Comparison of ENCODE assay signal across 11 cellular contexts in genomic region chr4:3777033-3777390, GRCh38.
"Had no signal": no experiment of that assay in that cellular context is flagged by ENCODE, and none has a peak within 500 bp of the region (broad histone marks: within the 10 kb centered on the region; RNA-seq: fewer than 3 reads in every experiment).

No MANE protein-coding gene starts in this region.

- H3K36me3 ChIP-seq: HAP-1 had no signal

- H3K4me3 Mint-ChIP-seq: GM23338, H9, HFFc6 had no signal

- H3K27ac ChIP-seq: GM23248 had no signal

- DNase-seq: GM23248, GOT3, H7, H9, HCEC 1CT, HFFc6 had no signal

- H3K9ac ChIP-seq: GM23248 had no signal

- FAIRE-seq: H1, H54 had no signal

- H3K4me2 ChIP-seq: GM23338 had no signal

- H3K4me1 ChIP-seq: HAP-1 had no signal

- H2AFZ ChIP-seq: GM23248, GM23338 had no signal

- H3K9me3 ChIP-seq: HAP-1 had no signal

- H3K27ac Mint-ChIP-seq: GM23338, H9, HFFc6 had no signal

- H3K4me3 ChIP-seq: GM23248, GM23338, HAP-1 had no signal

- ATAC-seq: GM23338, HCT116 had no signal
